In genomic region chr10:24707445-24707844, GRCh38 we compare ENCODE assay signal across 12 cellular contexts. TPM values are rescaled to one million over a fixed set of nuclear protein-coding genes. Genes with fewer than 3 reads are reported as not detected.
DNase-seq lines count a peak whose midpoint lies in the region; ATAC-seq and TF ChIP-seq lines count a peak whose summit lies in the region.
"Had no signal": no experiment of that assay in that cellular context is flagged by ENCODE, and none has a peak within 500 bp of the region (broad histone marks: within the 10 kb centered on the region; RNA-seq: fewer than 3 reads in every experiment).

No MANE protein-coding gene starts in this region.

- H3K36me3 Mint-ChIP-seq in CD4-positive, alpha-beta T cell (ENCODE audit: low read depth) = no peaks in the 10 kb centered on the region
- H3K36me3 Mint-ChIP-seq: CD4-positive, CD25-positive, alpha-beta regulatory T cell; T-cell had no signal

- no peak overlapping the region for H3K4me3 Mint-ChIP-seq in CD4-positive, alpha-beta T cell
- H3K4me3 Mint-ChIP-seq: CD4-positive, CD25-positive, alpha-beta regulatory T cell; T-cell had no signal

- H3K27me3 Mint-ChIP-seq in CD4-positive, alpha-beta T cell = no peaks in the 10 kb centered on the region
- H3K27me3 Mint-ChIP-seq: CD4-positive, CD25-positive, alpha-beta regulatory T cell; T-cell had no signal

- peak; percentile 67 for ATAC-seq in HG02759 (IDR thresholded peaks at IDR 0.05; ENCODE audit: unreplicated experiment)
- no peak for ATAC-seq in CD4-positive, alpha-beta T cell (ENCODE audit: poor library complexity)
- ATAC-seq: esophagus mucosa had no signal

- no peak for TF ChIP-seq POLR2A in transverse colon (IDR thresholded peaks at IDR 0.05)

- CTCF ChIA-PET in PC-9 (lab: Charles Lee) = no interaction called here
- CTCF ChIA-PET in CD4-positive, alpha-beta T cell (lab: Charles Lee) = no interaction called here

- 0 out of 2 replicates have a peak overlapping the region, but pooled peaks have one; percentile 2 for H3K4me2 ChIP-seq in PC-9

- H3K9me2 ChIP-seq in PC-9 (ENCODE audit: insufficient read depth) = no peaks in the 10 kb centered on the region

- no peak overlapping the region for H3K27ac Mint-ChIP-seq in CD4-positive, alpha-beta T cell
- H3K27ac Mint-ChIP-seq: CD4-positive, CD25-positive, alpha-beta regulatory T cell; T-cell had no signal

- no peaks in the 10 kb centered on the region for H3K9me3 Mint-ChIP-seq in CD4-positive, alpha-beta T cell
- H3K9me3 Mint-ChIP-seq: CD4-positive, CD25-positive, alpha-beta regulatory T cell; T-cell had no signal

- H3F3A ChIP-seq in PC-9 (ENCODE audit: insufficient read depth, low read depth) = peaks cover 5% of the 10 kb centered on the region; the same call in 1 of the 2 replicates

- TF ChIP-seq CTCF in PC-9 (conservative IDR thresholded peaks at IDR 0.05) (no peak), transverse colon (IDR thresholded peaks at IDR 0.05) (no peak)
- TF ChIP-seq CTCF in CD4-positive, alpha-beta T cell (IDR thresholded peaks at IDR 0.05) = no peak

- no peak for TF ChIP-seq EP300 in transverse colon (IDR thresholded peaks at IDR 0.05; ENCODE audit: low read depth)

- H3K79me2 ChIP-seq in PC-9 (ENCODE audit: low read depth) = peaks cover 97% of the 10 kb centered on the region

- H3K27ac ChIP-seq in PC-9 = no peak overlapping the region
- H3K27ac ChIP-seq in transverse colon = peak overlapping the region; percentile 0 to 19 (median 15)
- H3K27ac ChIP-seq in CD4-positive, alpha-beta T cell (ENCODE audit: low read depth, low read length) = no peak overlapping the region
- H3K27ac ChIP-seq: cardiac muscle cell had no signal

- WGBS in transverse colon (ENCODE audit: low coverage in 1 of 2), 2 donors = 71 to 82% methylated on average over 3 of the region's 3 CpGs

- H3K4me1 Mint-ChIP-seq in CD4-positive, alpha-beta T cell (ENCODE audit: low read depth) = no peaks in the 10 kb centered on the region

- peak; percentile 38 for DNase-seq in stimulated activated CD4-positive, alpha-beta T cell treated with anti-CD3 and anti-CD28 coated beads, Interleukin-1b, Interleukin-23, amount 100 ng/mL, for 48 hours
- DNase-seq in stimulated activated CD4-positive, alpha-beta T cell treated with anti-CD3 and anti-CD28 coated beads, Interleukin-2, amount 100 ng/mL, for 48 hours = no peak
- DNase-seq in PC-9 = no peak
- DNase-seq in transverse colon = no peak
- DNase-seq in CD4-positive, alpha-beta T cell = no peak
- no peak for DNase-seq in NCI-H2107 treated with DMSO at 0.1 percent for 48 hours (lab: John Stamatoyannopoulos, UW; ENCODE audit: unreplicated experiment)
- no peak for DNase-seq in amygdala (lab: John Stamatoyannopoulos, UW)
- DNase-seq: CD4-positive, CD25-positive, alpha-beta regulatory T cell; T-cell had no signal

- H3K27me3 ChIP-seq in PC-9 (ENCODE audit: insufficient read depth, low read depth) (no peaks in the 10 kb centered on the region), transverse colon (no peaks in the 10 kb centered on the region)
- no peaks in the 10 kb centered on the region for H3K27me3 ChIP-seq in CD4-positive, alpha-beta T cell (ENCODE audit: control insufficient read depth, insufficient read depth, low read length)
- H3K27me3 ChIP-seq: cardiac muscle cell had no signal

- no TSS peak for BruUV-seq in PC-9 (replicated peaks; lab: Mats Ljungman, UMichigan)

- H4K20me1 ChIP-seq in PC-9 (ENCODE audit: insufficient read depth) = peaks cover 16% of the 10 kb centered on the region

- H3K4me3 ChIP-seq in PC-9 (no peak overlapping the region), transverse colon (no peak overlapping the region)
- H3K4me3 ChIP-seq: cardiac muscle cell had no signal

- H3K9me3 ChIP-seq in PC-9 (ENCODE audit: insufficient read depth, low read depth) (no peaks in the 10 kb centered on the region), transverse colon (no peaks in the 10 kb centered on the region)
- H3K9me3 ChIP-seq in CD4-positive, alpha-beta T cell (ENCODE audit: control insufficient read depth, low read length) = no peaks in the 10 kb centered on the region

- H2AFZ ChIP-seq in PC-9 = no peak overlapping the region

- peaks cover 29% of the 10 kb centered on the region for H3K4me1 ChIP-seq in PC-9 (replicated peaks; ENCODE audit: insufficient read depth)
- H3K4me1 ChIP-seq in transverse colon = peaks cover 17 to 36% (median 21%) of the 10 kb centered on the region in 4 donors

- H3K36me3 ChIP-seq in PC-9 (ENCODE audit: low read depth) = no peaks in the 10 kb centered on the region
- no peaks in the 10 kb centered on the region for H3K36me3 ChIP-seq in transverse colon
- H3K36me3 ChIP-seq: cardiac muscle cell had no signal

- POLR2A ChIA-PET in PC-9 (lab: Charles Lee; ENCODE audit: unreplicated experiment) = no interaction called here
- POLR2A ChIA-PET in CD4-positive, alpha-beta T cell (lab: Charles Lee) = no interaction called here

- in situ Hi-C loops in transverse colon (cut with MboI; ENCODE audit: low pct_ligation_motif_present in 1 of 4, low pct_unique_long_range_greater_than_20kb in 1 of 4, low sequenced_read_pairs in 3 of 4) = no loop called here

- intact Hi-C loops in PC-9 (cut with micrococcal nuclease; ENCODE audit: unreplicated experiment) = no loop called here
- intact Hi-C loops in transverse colon (cut with DNase I; ENCODE audit: low total_unique reads) = no loop called here
- intact Hi-C loops in CD4-positive, alpha-beta T cell (cut with DNase I, micrococcal nuclease) = no loop called here

RNA-seq across cellular contexts. Expression of gene ARHGAP21, which starts 16.2 kb away (rescaled TPM):
- 93.1 and 115 TPM in 2 replicates for total RNA-seq in PC-9 (2021)
- total RNA-seq in transverse colon = 10 to 100 TPM; 62.8 to 94.1 (median 89.3) TPM
- 10 to 100 TPM; 38.4 to 43.4 TPM for total RNA-seq in CD4-positive, alpha-beta T cell

Comparison
In these comparisons a context has a peak if more than half of its experiments do, and no peak if none do; other contexts are left out.
1. H3K27ac ChIP-seq: peak in transverse colon (4 of 4); none in PC-9 (single experiment) and CD4-positive, alpha-beta T cell (single experiment).